1 cellular context compared by ENCODE assay signal in the genomic region with DNA sequence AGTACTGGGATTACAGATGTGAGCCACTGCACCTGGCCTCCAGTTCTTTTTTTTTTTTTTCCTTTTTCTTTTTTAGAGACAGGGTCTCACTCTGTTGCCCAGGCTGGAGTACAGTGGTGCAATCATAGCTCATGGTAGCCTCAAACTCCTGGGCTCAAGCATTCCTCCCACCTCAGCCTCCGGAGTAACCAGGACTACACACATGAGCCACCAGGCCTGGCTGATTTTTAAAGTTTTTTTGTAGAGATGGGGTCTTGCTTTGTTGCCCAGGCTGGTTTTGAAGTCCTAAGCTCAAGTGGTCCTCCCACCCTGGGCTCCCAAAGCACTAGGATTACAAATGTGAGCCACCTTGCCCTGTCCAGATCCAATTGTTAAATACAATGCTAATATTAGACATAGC.
TF ChIP-seq lines count a peak whose summit lies in the region.

No MANE protein-coding gene starts in this region.

TF ChIP-seq in HepG2, 621 proteins besides CTCF, POLR2A, EP300 and RAD21:
- TF ChIP-seq ZNF121 (CRISPR knock-in tag; IDR thresholded peaks at IDR 0.05) (0 out of 2 replicates have a peak, but pooled peaks have one; percentile 35), HES4 (CRISPR knock-in tag; IDR thresholded peaks at IDR 0.05; ENCODE audit: borderline replicate concordance) (no peak)
